ENCODE assay signal across 13 cellular contexts in genomic region chrX:18899796-18900380, GRCh38.
DNase-seq lines count a peak whose midpoint lies in the region; TF ChIP-seq lines count a peak whose summit lies in the region.
"Had no signal": no experiment of that assay in that cellular context is flagged by ENCODE, and none has a peak within 500 bp of the region (broad histone marks: within the 10 kb centered on the region; RNA-seq: fewer than 3 reads in every experiment).

No MANE protein-coding gene starts in this region.

- DNase-seq in NCI-H2171 treated with DMSO at 0.1 percent for 48 hours (lab: John Stamatoyannopoulos, UW) = peak; percentile 14
- DNase-seq in NCI-H2171 (lab: John Stamatoyannopoulos, UW) = no peak
- DNase-seq in M059J (ENCODE audit: low read depth) = peak; percentile 6
- DNase-seq in endodermal cell = peak; percentile 68
- peak in 6 of 10 donors; percentile 29 to 92 (median 57) for DNase-seq in posterior cingulate gyrus
- no peak for DNase-seq in LoVo (ENCODE audit: low spot score)
- no peak for DNase-seq in NK-92 treated with Interleukin-12 subunit alpha and Interleukin-12 subunit beta, amount 100 ng/mL, for 24 hours (lab: John Stamatoyannopoulos, UW)
- no peak for DNase-seq in stimulated activated naive CD4-positive, alpha-beta T cell treated with Interleukin-2 at 50 U/mL for 16 hours (lab: John Stamatoyannopoulos, UW)
- DNase-seq: AML-193, transverse colon had no signal

- no peak overlapping the region for H3K4me3 Mint-ChIP-seq in endodermal cell
- H3K4me3 Mint-ChIP-seq: activated naive CD4-positive, alpha-beta T cell treated with anti-CD3 and anti-CD28 coated beads, Interleukin-2, amount 50 U/mL, for 24 hours had no signal

- intact Hi-C loops in posterior cingulate gyrus (cut with DNase I) = loop anchor here (5.0 to 10.0 kb wide), 2 partner anchors 475 to 508 kb away; partner anchors contain the start of gene CDKL5

- no peak overlapping the region for H3K9ac ChIP-seq in endodermal cell (ENCODE audit: extremely low read depth, low read length, poor library complexity, severe bottlenecking)

- no peak overlapping the region for H3K4me3 ChIP-seq in endodermal cell (ENCODE audit: low read length)
- H3K4me3 ChIP-seq: SJCRH30, transverse colon had no signal

- H3K9me3 ChIP-seq in endodermal cell (ENCODE audit: control insufficient read depth, low read length) = no peaks in the 10 kb centered on the region
- H3K9me3 ChIP-seq: SJCRH30, transverse colon had no signal

- WGBS in endodermal cell (ENCODE audit: insufficient coverage in 1 of 2, insufficient read length in 1 of 2), 2 experiments = 76 to 80% methylated on average over 10 to 12 of the region's 13 CpGs

- no peaks in the 10 kb centered on the region for H3K4me1 Mint-ChIP-seq in endodermal cell

- H3K27me3 Mint-ChIP-seq in endodermal cell (ENCODE audit: insufficient read depth) = no peaks in the 10 kb centered on the region
- H3K27me3 Mint-ChIP-seq: activated naive CD4-positive, alpha-beta T cell treated with anti-CD3 and anti-CD28 coated beads, Interleukin-2, amount 50 U/mL, for 24 hours had no signal

- H3K4me1 ChIP-seq in endodermal cell (ENCODE audit: control insufficient read depth, insufficient read depth, low read length) = no peaks in the 10 kb centered on the region
- H3K4me1 ChIP-seq: SJCRH30, transverse colon had no signal

- TF ChIP-seq CTCF in endodermal cell (conservative IDR thresholded peaks at IDR 0.05) = peak; percentile 69

- H3K27me3 ChIP-seq in endodermal cell (ENCODE audit: control insufficient read depth, insufficient read depth, low read length, poor library complexity, severe bottlenecking) = no peaks in the 10 kb centered on the region
- H3K27me3 ChIP-seq: SJCRH30, transverse colon had no signal

- H3K9me3 Mint-ChIP-seq in endodermal cell = peaks cover 66% of the 10 kb centered on the region
- H3K9me3 Mint-ChIP-seq: activated naive CD4-positive, alpha-beta T cell treated with anti-CD3 and anti-CD28 coated beads, Interleukin-2, amount 50 U/mL, for 24 hours had no signal

- peaks cover 18% of the 10 kb centered on the region for H3K36me3 Mint-ChIP-seq in endodermal cell (ENCODE audit: low read depth)
- H3K36me3 Mint-ChIP-seq: activated naive CD4-positive, alpha-beta T cell treated with anti-CD3 and anti-CD28 coated beads, Interleukin-2, amount 50 U/mL, for 24 hours had no signal

- H3K36me3 ChIP-seq in endodermal cell (ENCODE audit: control insufficient read depth, insufficient read depth, low read length) = no peaks in the 10 kb centered on the region
- H3K36me3 ChIP-seq: transverse colon had no signal

- H3K27ac Mint-ChIP-seq in endodermal cell = no peak overlapping the region
- H3K27ac Mint-ChIP-seq: activated naive CD4-positive, alpha-beta T cell treated with anti-CD3 and anti-CD28 coated beads, Interleukin-2, amount 50 U/mL, for 24 hours had no signal

- H3K27ac ChIP-seq in endodermal cell (ENCODE audit: low read depth, low read length) = no peak overlapping the region
- H3K27ac ChIP-seq: HL-60, SJCRH30, transverse colon had no signal

Comparison
In these comparisons a context has a peak if more than half of its experiments do, and no peak if none do; other contexts are left out.
1. DNase-seq: peak in NCI-H2171 treated with DMSO at 0.1 percent for 48 hours (single experiment), M059J (single experiment), endodermal cell (single experiment) and posterior cingulate gyrus (6 of 10); none in NCI-H2171 (single experiment), LoVo (single experiment), NK-92 treated with Interleukin-12 subunit alpha and Interleukin-12 subunit beta, amount 100 ng/mL, for 24 hours (single experiment) and stimulated activated naive CD4-positive, alpha-beta T cell treated with Interleukin-2 at 50 U/mL for 16 hours (single experiment).